ENCODE assay signal across 38 cellular contexts in genomic region chr11:106684944-106685343, GRCh38.
"Had no signal": no experiment of that assay in that cellular context is flagged by ENCODE, and none has a peak within 500 bp of the region (broad histone marks: within the 10 kb centered on the region; RNA-seq: fewer than 3 reads in every experiment).

No MANE protein-coding gene starts in this region.

- H3K36me3 Mint-ChIP-seq: activated naive CD4-positive, alpha-beta T cell treated with anti-CD3 and anti-CD28 coated beads, Interleukin-2, amount 10 ng/mL, durations not matched to agents 7 days and 5 days; activated naive CD4-positive, alpha-beta T cell treated with anti-CD3 and anti-CD28 coated beads, Interleukin-2, amount 50 U/mL, for 24 hours; activated naive CD4-positive, alpha-beta T cell treated with anti-CD3 and anti-CD28 coated beads, Interleukin-2, amount 50 U/mL, for 72 hours; activated naive CD8-positive, alpha-beta T cell; activated naive CD8-positive, alpha-beta T cell treated with anti-CD3 and anti-CD28 coated beads for 36 hours; activated naive CD8-positive, alpha-beta T cell treated with anti-CD3 and anti-CD28 coated beads, Interleukin-2, amount 10 ng/mL, durations not matched to agents 7 days and 5 days had no signal

- H3K4me3 Mint-ChIP-seq: activated naive CD4-positive, alpha-beta T cell treated with anti-CD3 and anti-CD28 coated beads for 36 hours; activated naive CD4-positive, alpha-beta T cell treated with anti-CD3 and anti-CD28 coated beads, Interleukin-2, amount 10 ng/mL, durations not matched to agents 7 days and 5 days; activated naive CD4-positive, alpha-beta T cell treated with anti-CD3 and anti-CD28 coated beads, Interleukin-2, amount 50 U/mL, for 24 hours; activated naive CD8-positive, alpha-beta T cell; activated naive CD8-positive, alpha-beta T cell treated with anti-CD3 and anti-CD28 coated beads for 36 hours; activated naive CD8-positive, alpha-beta T cell treated with anti-CD3 and anti-CD28 coated beads, Interleukin-2, amount 10 ng/mL, durations not matched to agents 7 days and 5 days; activated naive CD8-positive, alpha-beta T cell treated with anti-CD3 and anti-CD28 coated beads, Interleukin-2, amount 50 U/mL, for 24 hours; activated T-cell treated with anti-CD3 and anti-CD28 coated beads, Interleukin-2, amount 50 U/mL, for 24 hours; activated T-cell treated with anti-CD3 and anti-CD28 coated beads, Interleukin-2, amount 50 U/mL, for 4 hours; activated T-cell treated with anti-CD3 and anti-CD28 coated beads, Interleukin-2, amount 50 U/mL, for 72 hours; activated T-helper 1 cell treated with anti-CD3 and anti-CD28 coated beads, Interleukin-12 subunit alpha, Interleukin-12 subunit beta, Interleukin-2, Interleukin-4 antibody, amounts not matched to agents 30 ng/mL and 10 ng/mL and 1 ng/mL, durations not matched to agents 14 hours and 24 hours and 36 hours; activated T-helper 17 cell treated with anti-CD3 and anti-CD28 coated beads, Interleukin-2, amount 50 U/mL, for 72 hours; brain; central memory CD8-positive, alpha-beta T cell had no signal

- H3K27ac ChIP-seq: adrenal gland, ascending aorta, body of pancreas, brain microvascular endothelial cell, breast epithelium, cardiac muscle cell had no signal

- H3K9me3 ChIP-seq: adrenal gland, ascending aorta, body of pancreas, breast epithelium had no signal

- H3K9me3 Mint-ChIP-seq: activated naive CD4-positive, alpha-beta T cell treated with anti-CD3 and anti-CD28 coated beads for 36 hours; activated naive CD8-positive, alpha-beta T cell treated with anti-CD3 and anti-CD28 coated beads for 36 hours; brain had no signal

- H3K4me1 Mint-ChIP-seq: activated naive CD4-positive, alpha-beta T cell treated with anti-CD3 and anti-CD28 coated beads, Interleukin-2, amount 10 ng/mL, durations not matched to agents 7 days and 5 days; activated naive CD4-positive, alpha-beta T cell treated with anti-CD3 and anti-CD28 coated beads, Interleukin-2, amount 50 U/mL, for 24 hours; activated naive CD8-positive, alpha-beta T cell treated with anti-CD3 and anti-CD28 coated beads for 36 hours; activated naive CD8-positive, alpha-beta T cell treated with anti-CD3 and anti-CD28 coated beads, Interleukin-2, amount 10 ng/mL, durations not matched to agents 7 days and 5 days; activated naive CD8-positive, alpha-beta T cell treated with anti-CD3 and anti-CD28 coated beads, Interleukin-2, amount 50 U/mL, for 24 hours; activated T-helper 17 cell treated with anti-CD3 and anti-CD28 coated beads, Interleukin-2, amount 50 U/mL, for 72 hours; central memory CD8-positive, alpha-beta T cell had no signal

- H3K27me3 ChIP-seq: adrenal gland, ascending aorta, body of pancreas, brain microvascular endothelial cell, breast epithelium, cardiac muscle cell had no signal

- H3K4me3 ChIP-seq: adrenal gland, ascending aorta, body of pancreas, breast epithelium, cardiac muscle cell had no signal

- H3K36me3 ChIP-seq: adrenal gland, ascending aorta, brain microvascular endothelial cell, breast epithelium, cardiac muscle cell had no signal

- DNase-seq: activated effector memory CD4-positive, alpha-beta T cell treated with anti-CD3 and anti-CD28 coated beads, Interleukin-2, amount 50 U/mL, for 16 hours; activated effector memory CD4-positive, alpha-beta T cell treated with Interleukin-2 at 50 U/mL for 16 hours; activated gamma-delta T cell; activated gamma-delta T cell treated with Interleukin-2 at 50 U/mL for 16 hours; activated naive CD4-positive, alpha-beta T cell; activated naive CD4-positive, alpha-beta T cell treated with anti-CD3 and anti-CD28 coated beads for 36 hours; activated naive CD4-positive, alpha-beta T cell treated with anti-CD3 and anti-CD28 coated beads, Interleukin-2, amount 10 ng/mL, durations not matched to agents 7 days and 5 days; activated naive CD4-positive, alpha-beta T cell treated with anti-CD3 and anti-CD28 coated beads, Interleukin-2, amount 50 U/mL, for 16 hours; activated naive CD4-positive, alpha-beta T cell treated with Interleukin-2 at 50 U/mL for 16 hours; activated naive CD8-positive, alpha-beta T cell treated with anti-CD3 and anti-CD28 coated beads for 36 hours; activated naive CD8-positive, alpha-beta T cell treated with anti-CD3 and anti-CD28 coated beads, Interleukin-2, amount 10 ng/mL, durations not matched to agents 7 days and 5 days; activated naive CD8-positive, alpha-beta T cell treated with anti-CD3 and anti-CD28 coated beads, Interleukin-2, amount 50 U/mL, for 24 hours; activated T-cell treated with anti-CD3 and anti-CD28 coated beads, Interleukin-2, amount 50 U/mL, for 1 hour; activated T-cell treated with anti-CD3 and anti-CD28 coated beads, Interleukin-2, amount 50 U/mL, for 24 hours; activated T-cell treated with anti-CD3 and anti-CD28 coated beads, Interleukin-2, amount 50 U/mL, for 4 hours; activated T-cell treated with anti-CD3 and anti-CD28 coated beads, Interleukin-2, amount 50 U/mL, for 48 hours; activated T-cell treated with anti-CD3 and anti-CD28 coated beads, Interleukin-2, amount 50 U/mL, for 72 hours; adrenal gland; amniotic stem cell; amygdala; anterior cingulate cortex; aorta; body of pancreas; brain microvascular endothelial cell; caudate nucleus; central memory CD4-positive, alpha-beta T cell; cerebellar nuclear complex had no signal

- H3K27ac Mint-ChIP-seq: activated naive CD4-positive, alpha-beta T cell treated with anti-CD3 and anti-CD28 coated beads for 36 hours; activated naive CD4-positive, alpha-beta T cell treated with anti-CD3 and anti-CD28 coated beads, Interleukin-2, amount 10 ng/mL, durations not matched to agents 7 days and 5 days; activated naive CD4-positive, alpha-beta T cell treated with anti-CD3 and anti-CD28 coated beads, Interleukin-2, amount 50 U/mL, for 24 hours; activated naive CD4-positive, alpha-beta T cell treated with anti-CD3 and anti-CD28 coated beads, Interleukin-2, amount 50 U/mL, for 72 hours; activated naive CD8-positive, alpha-beta T cell; activated naive CD8-positive, alpha-beta T cell treated with anti-CD3 and anti-CD28 coated beads for 36 hours; activated naive CD8-positive, alpha-beta T cell treated with anti-CD3 and anti-CD28 coated beads, Interleukin-2, amount 10 ng/mL, durations not matched to agents 7 days and 5 days; activated naive CD8-positive, alpha-beta T cell treated with anti-CD3 and anti-CD28 coated beads, Interleukin-2, amount 50 U/mL, for 24 hours; activated T-cell treated with anti-CD3 and anti-CD28 coated beads, Interleukin-2, amount 50 U/mL, for 24 hours; activated T-cell treated with anti-CD3 and anti-CD28 coated beads, Interleukin-2, amount 50 U/mL, for 72 hours; activated T-helper 1 cell treated with anti-CD3 and anti-CD28 coated beads, Interleukin-12 subunit alpha, Interleukin-12 subunit beta, Interleukin-2, Interleukin-4 antibody, amounts not matched to agents 30 ng/mL and 10 ng/mL and 1 ng/mL, durations not matched to agents 14 hours and 24 hours and 36 hours; activated T-helper 17 cell treated with anti-CD3 and anti-CD28 coated beads, Interleukin-2, amount 50 U/mL, for 72 hours; activated T-helper 2 cell treated with anti-CD3 and anti-CD28 coated beads, Interferon-gamma antibody, Interleukin-2, Interleukin-4, amounts not matched to agents 10 μg/mL and 5 μg/mL and 100 μg/mL, durations not matched to agents 14 hours and 24 hours and 36 hours; brain had no signal

- H3K27me3 Mint-ChIP-seq: activated naive CD4-positive, alpha-beta T cell treated with anti-CD3 and anti-CD28 coated beads, Interleukin-2, amount 10 ng/mL, durations not matched to agents 7 days and 5 days; activated naive CD4-positive, alpha-beta T cell treated with anti-CD3 and anti-CD28 coated beads, Interleukin-2, amount 50 U/mL, for 24 hours; activated naive CD8-positive, alpha-beta T cell; activated naive CD8-positive, alpha-beta T cell treated with anti-CD3 and anti-CD28 coated beads for 36 hours; activated naive CD8-positive, alpha-beta T cell treated with anti-CD3 and anti-CD28 coated beads, Interleukin-2, amount 10 ng/mL, durations not matched to agents 7 days and 5 days; activated naive CD8-positive, alpha-beta T cell treated with anti-CD3 and anti-CD28 coated beads, Interleukin-2, amount 50 U/mL, for 24 hours; activated T-cell treated with anti-CD3 and anti-CD28 coated beads, Interleukin-2, amount 50 U/mL, for 24 hours; activated T-helper 17 cell treated with anti-CD3 and anti-CD28 coated beads, Interleukin-2, amount 50 U/mL, for 72 hours; brain; central memory CD8-positive, alpha-beta T cell had no signal
